In the genomic region with DNA sequence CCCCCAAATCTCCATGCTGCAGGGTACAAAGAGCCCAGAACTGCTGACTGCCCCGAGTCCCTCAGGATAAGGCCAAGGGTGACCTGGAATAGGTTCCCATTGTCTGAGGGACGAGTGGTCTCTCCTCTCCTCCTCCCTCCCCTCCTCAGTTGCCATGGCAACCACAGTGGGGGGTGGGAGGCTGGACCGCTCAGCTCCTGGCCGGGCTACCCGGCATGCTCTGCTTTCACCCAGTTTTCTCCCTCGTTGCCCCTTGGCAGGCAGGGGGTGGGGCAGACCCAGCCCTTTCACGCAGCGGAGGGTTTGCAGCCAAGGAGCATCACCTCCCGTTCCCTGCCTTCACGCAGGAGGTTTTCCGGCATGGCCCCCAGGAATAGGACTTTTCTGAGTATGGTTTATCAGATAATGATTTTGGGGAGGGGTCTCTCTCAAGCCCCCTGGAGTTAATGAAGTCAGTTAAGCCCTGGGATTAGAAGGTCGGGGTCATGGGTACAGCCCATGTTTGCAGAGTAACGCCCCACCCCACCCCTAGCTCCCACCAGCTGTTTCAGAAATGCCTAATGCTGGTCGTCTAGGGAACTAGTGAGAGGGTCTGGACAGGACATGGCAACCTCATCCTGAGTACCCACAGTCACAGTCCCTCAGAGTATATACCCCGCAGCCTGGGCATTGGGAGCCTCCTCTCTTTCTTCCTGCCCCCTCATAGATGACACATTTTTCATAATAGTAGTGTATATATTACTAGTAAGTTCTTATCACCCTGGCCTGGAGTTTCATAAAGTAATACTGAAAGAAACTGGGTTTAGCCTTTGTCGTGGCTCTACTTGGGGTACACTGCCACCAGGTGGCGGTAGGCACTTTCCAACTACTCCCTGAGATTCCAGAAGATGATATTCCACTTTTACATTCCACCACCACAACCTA, we compare ENCODE assay signal across 8 cellular contexts. TPM values are rescaled to one million over a fixed set of nuclear protein-coding genes. Genes with fewer than 3 reads are reported as not detected.
DNase-seq lines count a peak whose midpoint lies in the region; ATAC-seq and TF ChIP-seq lines count a peak whose summit lies in the region.

No MANE protein-coding gene starts in this region.

- in situ Hi-C loops in G401 (cut with HindIII; ENCODE audit: low sequenced_read_pairs): no loop called here

- H3K27me3 ChIP-seq in A673 (replicated peaks; ENCODE audit: insufficient read depth, low read depth, low read length, poor library complexity) (no peaks in the 10 kb centered on the region), hepatocyte (peaks cover 17% of the 10 kb centered on the region), smooth muscle cell (ENCODE audit: low read depth) (peaks cover 41% of the 10 kb centered on the region)

- H3K27me3 Mint-ChIP-seq in WTC11 (ENCODE audit: low read depth): no peaks in the 10 kb centered on the region

- H3K9ac ChIP-seq in smooth muscle cell (ENCODE audit: low read depth): no peak overlapping the region

- POLR2A ChIA-PET in A673 (lab: Charles Lee; ENCODE audit: low non-redundant PET) (no interaction called here), WTC11 (lab: Charles Lee) (no interaction called here)

- intact Hi-C loops in A673 (cut with micrococcal nuclease; ENCODE audit: unreplicated experiment): loop anchor here (1.0 to 10.0 kb wide), 2 partner anchors 211 to 257 kb away; no protein-coding TSS in a partner anchor

- no peaks in the 10 kb centered on the region for H3K9me3 Mint-ChIP-seq in WTC11

- no peak overlapping the region for H3K4me3 Mint-ChIP-seq in WTC11

- no TSS peak for BruUV-seq in A673 (replicated peaks; lab: Mats Ljungman, UMichigan)

- H3K79me2 ChIP-seq in hepatocyte (no peaks in the 10 kb centered on the region), smooth muscle cell (ENCODE audit: low read depth) (no peaks in the 10 kb centered on the region)

- peaks cover 7% of the 10 kb centered on the region; the same call in 1 of the 2 replicates for H3K4me1 Mint-ChIP-seq in WTC11

- ATAC-seq in WTC11 (peak; percentile 49), GM19351 (IDR thresholded peaks at IDR 0.05; ENCODE audit: unreplicated experiment) (no peak)

- no peaks in the 10 kb centered on the region for H3K9me2 ChIP-seq in hepatocyte (replicated peaks; ENCODE audit: insufficient read depth)

- H3K9me3 ChIP-seq in A673 (ENCODE audit: low read depth, low read length, poor library complexity, severe bottlenecking) (no peaks in the 10 kb centered on the region), hepatocyte (ENCODE audit: low read depth) (no peaks in the 10 kb centered on the region), smooth muscle cell (replicated peaks; ENCODE audit: low read depth) (no peaks in the 10 kb centered on the region)

- H3K4me1 ChIP-seq in A673 (ENCODE audit: insufficient read depth, low read length, poor library complexity, severe bottlenecking) (peaks cover 21% of the 10 kb centered on the region), hepatocyte (ENCODE audit: insufficient read depth) (no peaks in the 10 kb centered on the region), smooth muscle cell (ENCODE audit: low read depth) (peaks cover 23% of the 10 kb centered on the region)

- H3F3A ChIP-seq in smooth muscle cell (ENCODE audit: low read depth): no peaks in the 10 kb centered on the region

- WGBS in hepatocyte (ENCODE audit: low lambda C conversion rate, missing lambda C conversion rate): 16% methylated on average over 17 of the region's 17 CpGs
- 53% methylated on average over 17 of the region's 17 CpGs for WGBS in smooth muscle cell (ENCODE audit: low lambda C conversion rate)

- no peak overlapping the region for H3K4me2 ChIP-seq in hepatocyte
- H3K4me2 ChIP-seq in smooth muscle cell: no peak overlapping the region

- H3K27ac Mint-ChIP-seq in WTC11: no peak overlapping the region

- no peaks in the 10 kb centered on the region for H3K36me3 Mint-ChIP-seq in WTC11

- peak; percentile 63 for DNase-seq in A673 (ENCODE audit: low spot score)
- DNase-seq in G401 (ENCODE audit: low spot score): peak; percentile 33
- DNase-seq in NCI-H146 treated with DMSO at 0.1 percent for 48 hours (lab: John Stamatoyannopoulos, UW; ENCODE audit: unreplicated experiment): peak; percentile 15
- DNase-seq in WTC11 (ENCODE audit: low spot score): peak; percentile 67
- peak; percentile 74 for DNase-seq in hepatocyte (ENCODE audit: low spot score)
- no peak for DNase-seq in smooth muscle cell (lab: John Stamatoyannopoulos, UW; ENCODE audit: unreplicated experiment)
- no peak for DNase-seq in NCI-H128 (lab: John Stamatoyannopoulos, UW; ENCODE audit: unreplicated experiment)

- no peaks in the 10 kb centered on the region for H4K20me1 ChIP-seq in hepatocyte (ENCODE audit: insufficient read depth, poor library complexity, severe bottlenecking)
- H4K20me1 ChIP-seq in smooth muscle cell (ENCODE audit: low read depth): no peaks in the 10 kb centered on the region

- H3K4me3 ChIP-seq in A673 (ENCODE audit: low read depth, low read length, poor library complexity, severe bottlenecking): no peak overlapping the region
- H3K4me3 ChIP-seq in hepatocyte: no peak overlapping the region
- H3K4me3 ChIP-seq in smooth muscle cell: no peak overlapping the region

- H3K27ac ChIP-seq in A673 (ENCODE audit: low read depth, low read length, poor library complexity, severe bottlenecking) (no peak overlapping the region), hepatocyte (no peak overlapping the region), smooth muscle cell (ENCODE audit: low read depth) (no peak overlapping the region)

- TF ChIP-seq CTCF in A673 (conservative IDR thresholded peaks at IDR 0.05; ENCODE audit: low read depth, low read length) (peak; percentile 88), WTC11 (IDR thresholded peaks at IDR 0.05) (peak; percentile 46), hepatocyte (IDR thresholded peaks at IDR 0.05; ENCODE audit: poor library complexity) (peak; percentile 79), smooth muscle cell (IDR thresholded peaks at IDR 0.05; ENCODE audit: borderline replicate concordance, insufficient read depth, poor library complexity, severe bottlenecking) (peak; percentile 74)

- H3K36me3 ChIP-seq in A673 (ENCODE audit: insufficient read depth, low read length, poor library complexity, severe bottlenecking) (no peaks in the 10 kb centered on the region), hepatocyte (replicated peaks; ENCODE audit: insufficient read depth, low read depth) (no peaks in the 10 kb centered on the region), smooth muscle cell (ENCODE audit: low read depth) (no peaks in the 10 kb centered on the region)

- CTCF ChIA-PET in A673 (lab: Charles Lee) (interaction anchor here (1.0 kb wide), 1 partner anchor 257 kb away, joined by 6 read pairs; no protein-coding TSS in a partner anchor), WTC11 (lab: Charles Lee) (interaction anchor here (0.5 to 4.0 kb wide), 18 partner anchors 10 to 290 kb away, joined by 3 to 27 read pairs (median 3); a partner anchor contains a TSS)

- H2AFZ ChIP-seq in hepatocyte: no peak overlapping the region
- no peak overlapping the region for H2AFZ ChIP-seq in smooth muscle cell (ENCODE audit: low read depth)

TF ChIP-seq in WTC11, 78 proteins besides CTCF, POLR2A, EP300 and RAD21 (continues in another document):
- TF ChIP-seq SMAD3 (CRISPR knock-in tag; IDR thresholded peaks at IDR 0.05; ENCODE audit: borderline replicate concordance) (no peak), KAT7 (CRISPR knock-in tag; IDR thresholded peaks at IDR 0.05; ENCODE audit: borderline replicate concordance) (no peak), JAZF1 (CRISPR knock-in tag; IDR thresholded peaks at IDR 0.05) (no peak), CBFB (CRISPR knock-in tag; IDR thresholded peaks at IDR 0.05; ENCODE audit: low read depth) (no peak), SOX15 (CRISPR knock-in tag; IDR thresholded peaks at IDR 0.05) (no peak)
- TF ChIP-seq, protein P1, sequence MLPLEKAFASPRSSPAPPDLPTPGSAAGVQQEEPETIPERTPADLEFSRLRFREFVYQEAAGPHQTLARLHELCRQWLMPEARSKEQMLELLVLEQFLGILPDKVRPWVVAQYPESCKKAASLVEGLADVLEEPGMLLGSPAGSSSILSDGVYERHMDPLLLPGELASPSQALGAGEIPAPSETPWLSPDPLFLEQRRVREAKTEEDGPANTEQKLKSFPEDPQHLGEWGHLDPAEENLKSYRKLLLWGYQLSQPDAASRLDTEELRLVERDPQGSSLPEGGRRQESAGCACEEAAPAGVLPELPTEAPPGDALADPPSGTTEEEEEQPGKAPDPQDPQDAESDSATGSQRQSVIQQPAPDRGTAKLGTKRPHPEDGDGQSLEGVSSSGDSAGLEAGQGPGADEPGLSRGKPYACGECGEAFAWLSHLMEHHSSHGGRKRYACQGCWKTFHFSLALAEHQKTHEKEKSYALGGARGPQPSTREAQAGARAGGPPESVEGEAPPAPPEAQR (CRISPR knock-in tag; IDR thresholded peaks at IDR 0.05): no peak
- TF ChIP-seq, protein P2, sequence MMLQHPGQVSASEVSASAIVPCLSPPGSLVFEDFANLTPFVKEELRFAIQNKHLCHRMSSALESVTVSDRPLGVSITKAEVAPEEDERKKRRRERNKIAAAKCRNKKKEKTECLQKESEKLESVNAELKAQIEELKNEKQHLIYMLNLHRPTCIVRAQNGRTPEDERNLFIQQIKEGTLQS (CRISPR knock-in tag; conservative IDR thresholded peaks at IDR 0.05): no peak

RNA-seq across cellular contexts. Expression of a gene that starts 20.7 kb away (rescaled TPM):
- total RNA-seq in A673 (2021) (not detected in 2 replicates), WTC11 (2021) (0.61 to 1.1 TPM (median 0.62 TPM) in 3 replicates), hepatocyte (7.9 and 10.3 TPM in 2 replicates), smooth muscle cell (not detected in 2 replicates)
- total RNA-seq in G401 (2014; rRNA removed; shearing (Covaris generic)): not detected in 2 replicates
- polyA plus RNA-seq in hepatocyte (11.9 and 18.0 TPM in 2 replicates), smooth muscle cell (not detected in 2 replicates)

RNA-seq across cellular contexts. Expression of a gene that starts 30.3 kb away (rescaled TPM):
- total RNA-seq in A673 (2021) (not detected in 2 replicates), WTC11 (2021) (0.21 to 0.66 TPM (median 0.28 TPM) in 3 replicates), hepatocyte (4.1 and 6.6 TPM in 2 replicates), smooth muscle cell (not detected in 2 replicates)
- not detected in 2 replicates for total RNA-seq in G401 (2014; rRNA removed; shearing (Covaris generic))
- polyA plus RNA-seq in hepatocyte (9.2 and 13.4 TPM in 2 replicates), smooth muscle cell (not detected in 2 replicates)

RNA-seq across cellular contexts. Expression of a gene that starts 36.9 kb away (rescaled TPM):
- total RNA-seq in A673 (2021) (10.4 and 12.3 TPM in 2 replicates), WTC11 (2021) (12.0 to 18.5 TPM (median 13.1 TPM) in 3 replicates), hepatocyte (11.9 and 18.3 TPM in 2 replicates), smooth muscle cell (1.8 and 6.7 TPM in 2 replicates)
- total RNA-seq in G401 (2014; rRNA removed; shearing (Covaris generic)): 0.14 and 1.1 TPM in 2 replicates
- polyA plus RNA-seq in hepatocyte (15.8 and 17.2 TPM in 2 replicates), smooth muscle cell (1.1 and 2.7 TPM in 2 replicates)

RNA-seq across cellular contexts. Expression of a gene that starts 37.3 kb away (rescaled TPM):
- total RNA-seq in A673 (2021): not detected in 2 replicates
- total RNA-seq in G401 (2014; rRNA removed; shearing (Covaris generic)): not detected in 2 replicates
- total RNA-seq in WTC11 (2021): 0.50 to 0.92 TPM (median 0.76 TPM) in 3 replicates
- total RNA-seq in hepatocyte: 5.4 and 5.9 TPM in 2 replicates
- polyA plus RNA-seq in hepatocyte: 7.8 and 9.5 TPM in 2 replicates
- total RNA-seq in smooth muscle cell: not detected in 2 replicates
- not detected in 2 replicates for polyA plus RNA-seq in smooth muscle cell

Comparison
In these comparisons a context has a peak if more than half of its experiments do, and no peak if none do; other contexts are left out.
1. DNase-seq: peak in A673 (single experiment), G401 (single experiment), NCI-H146 treated with DMSO at 0.1 percent for 48 hours (single experiment), WTC11 (single experiment) and hepatocyte (single experiment); none in smooth muscle cell (single experiment) and NCI-H128 (single experiment).
2. Peak in every context shown above with its lines, with median percentiles within 50 percentile points of each other: CTCF ChIP-seq.